9 cellular contexts compared by ENCODE assay signal in the genomic region with DNA sequence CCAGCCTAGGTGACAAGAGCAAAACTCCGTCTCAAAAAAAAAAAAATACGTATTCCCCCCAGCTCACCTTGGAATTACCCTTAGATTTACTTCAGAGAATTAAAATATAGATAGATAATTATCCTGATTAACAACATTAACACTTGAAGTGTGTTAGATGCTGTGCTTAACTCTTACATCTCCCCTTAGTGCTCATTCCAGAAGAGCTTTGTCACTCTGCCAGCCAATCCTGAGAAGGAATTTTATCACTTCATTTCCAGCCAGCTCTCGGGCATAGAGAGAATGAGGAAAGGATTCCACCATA. TPM values are rescaled to one million over a fixed set of nuclear protein-coding genes. Genes with fewer than 3 reads are reported as not detected.
DNase-seq lines count a peak whose midpoint lies in the region; ATAC-seq and TF ChIP-seq lines count a peak whose summit lies in the region.
"Had no signal": no experiment of that assay in that cellular context is flagged by ENCODE, and none has a peak within 500 bp of the region (broad histone marks: within the 10 kb centered on the region; RNA-seq: fewer than 3 reads in every experiment).

No MANE protein-coding gene starts in this region.

- H3K36me3 ChIP-seq in heart right ventricle (peaks cover 0 to 23% (median 12%) of the 10 kb centered on the region in 9 donors), mesendoderm (ENCODE audit: control insufficient read depth, insufficient read depth, low read length) (peaks cover 5% of the 10 kb centered on the region), urinary bladder (ENCODE audit: insufficient read depth) (no peaks in the 10 kb centered on the region)

- H3K9me3 Mint-ChIP-seq in endothelial cell (ENCODE audit: unreplicated experiment): no peaks in the 10 kb centered on the region

- H3K27ac ChIP-seq in heart right ventricle (peak overlapping the region; percentile 89 to 100 (median 96)), mesendoderm (ENCODE audit: low read depth, low read length) (peak overlapping the region; percentile 96), urinary bladder (ENCODE audit: low read depth) (peak overlapping the region; percentile 72)

- H3K27me3 ChIP-seq in heart right ventricle (no peaks in the 10 kb centered on the region), mesendoderm (ENCODE audit: insufficient read depth, low read length, poor library complexity) (no peaks in the 10 kb centered on the region)

- H2BK120ac ChIP-seq in mesendoderm (ENCODE audit: low read depth, low read length): peak overlapping the region; percentile 40

- peaks cover 35% of the 10 kb centered on the region for H3K36me3 Mint-ChIP-seq in endothelial cell (ENCODE audit: low read depth, unreplicated experiment)

- H3K79me2 ChIP-seq in mesendoderm (ENCODE audit: control insufficient read depth, insufficient read depth, low read length): peaks cover 57% of the 10 kb centered on the region

- 47 to 54% methylated on average over 3 of the region's 3 CpGs for WGBS in heart right ventricle, 2 donors
- no CpG with 5 or more reads among the region's 3 CpGs for WGBS in mesendoderm (ENCODE audit: extremely low coverage, insufficient coverage, low lambda C conversion rate)
- 42% methylated on average over 3 of the region's 3 CpGs for WGBS in urinary bladder

- intact Hi-C loops in heart right ventricle (cut with DNase I) (loop anchor here in 4 of 10 donors (5.0 to 10.0 kb wide), 4 partner anchors 45 to 90 kb away; a partner anchor contains a TSS), cardiac septum (cut with DNase I) (loop anchor here (2.0 kb wide), 1 partner anchor 45 kb away; no protein-coding TSS in a partner anchor)

- H3K9me3 ChIP-seq in heart right ventricle: no peaks in the 10 kb centered on the region

- peaks cover 47% of the 10 kb centered on the region for H3K4me1 Mint-ChIP-seq in endothelial cell (ENCODE audit: unreplicated experiment)

- H3K23ac ChIP-seq in mesendoderm (ENCODE audit: low read length): no peak overlapping the region

- TF ChIP-seq CTCF in heart right ventricle (IDR thresholded peaks at IDR 0.05) (no peak), cardiac fibroblast (IDR thresholded peaks at IDR 0.05; ENCODE audit: low read depth, low read length) (no peak), endothelial cell (IDR thresholded peaks at IDR 0.05; ENCODE audit: unreplicated experiment) (no peak)

- H4K5ac ChIP-seq in mesendoderm (ENCODE audit: low read length): no peak overlapping the region

- peak overlapping the region; percentile 37 for H3K4me2 ChIP-seq in mesendoderm (ENCODE audit: low read length)

- H3K4me3 ChIP-seq in heart right ventricle (peak overlapping the region in 8 of 10 donors; percentile 10 to 89 (median 67)), cardiac fibroblast (replicated peaks in 1 of 2; ENCODE audit: low read depth in 2 of 2, low read length in 2 of 2) (peak overlapping the region; percentile 61 to 73), mesendoderm (ENCODE audit: low read length) (no peak overlapping the region), urinary bladder (ENCODE audit: low read depth, low read length) (no peak overlapping the region)

- H3K9ac ChIP-seq in mesendoderm (ENCODE audit: low read length): peak overlapping the region; percentile 69

- H3K4me3 Mint-ChIP-seq in endothelial cell (ENCODE audit: unreplicated experiment): no peak overlapping the region

- H3K79me1 ChIP-seq in mesendoderm (ENCODE audit: low read length): peaks cover 19% of the 10 kb centered on the region

- peak overlapping the region; percentile 29 for H3K4ac ChIP-seq in mesendoderm (ENCODE audit: low read depth, low read length)

- H3K27me3 Mint-ChIP-seq in endothelial cell (ENCODE audit: unreplicated experiment): peaks cover 35% of the 10 kb centered on the region

- DNase-seq in heart right ventricle: no peak
- no peak for DNase-seq in cardiac septum (ENCODE audit: low spot score)
- no peak for DNase-seq in cardiac fibroblast (ENCODE audit: low read depth in 2 of 2)
- DNase-seq in mesendoderm: no peak
- no peak for DNase-seq in endothelial cell (ENCODE audit: low spot score)
- DNase-seq: DMS 273 treated with DMSO at 0.1 percent for 48 hours had no signal

- H3K4me1 ChIP-seq in heart right ventricle (peaks cover 25 to 81% (median 68%) of the 10 kb centered on the region in 9 donors), mesendoderm (ENCODE audit: control insufficient read depth, low read depth, low read length) (peaks cover 11% of the 10 kb centered on the region), urinary bladder (ENCODE audit: insufficient read depth) (no peaks in the 10 kb centered on the region)

- no peak overlapping the region for H4K8ac ChIP-seq in mesendoderm (ENCODE audit: low read depth, low read length)

- H2AK5ac ChIP-seq in mesendoderm (ENCODE audit: low read length): no peak overlapping the region

- no peak for ATAC-seq in heart right ventricle
- ATAC-seq in HG02571 (IDR thresholded peaks at IDR 0.05; ENCODE audit: unreplicated experiment): no peak
- ATAC-seq in GM18909 (IDR thresholded peaks at IDR 0.05; ENCODE audit: poor library complexity, unreplicated experiment): no peak

- peak overlapping the region; percentile 96 for H3K56ac ChIP-seq in mesendoderm (ENCODE audit: low read length)

- H2BK15ac ChIP-seq in mesendoderm (replicated peaks; ENCODE audit: low read depth): no peak overlapping the region

- no peak overlapping the region for H3K27ac Mint-ChIP-seq in endothelial cell (ENCODE audit: unreplicated experiment)

- H3K18ac ChIP-seq in mesendoderm (ENCODE audit: low read length): peak overlapping the region; percentile 81

- H2BK5ac ChIP-seq in mesendoderm (ENCODE audit: low read length): peak overlapping the region; percentile 91

RNA-seq across cellular contexts. Expression of a gene that starts 1.6 kb away (rescaled TPM):
- total RNA-seq in heart right ventricle (10 to 100 TPM; 42.6 to 95.7 (median 57.8) TPM), cardiac septum (70.5 TPM), urinary bladder (61.2 TPM), endothelial cell (ENCODE audit: unreplicated experiment) (915 TPM)
- polyA plus RNA-seq in heart right ventricle (10 to 100 TPM; 35.6 to 58.3 TPM), urinary bladder (110 TPM)
- polyA plus RNA-seq in mesendoderm (2013, experiment 1 of 2): 191 TPM
- 190 TPM for polyA plus RNA-seq in mesendoderm (2013, experiment 2 of 2)

RNA-seq across cellular contexts. Expression of a gene that starts 2.3 kb away (rescaled TPM):
- total RNA-seq in heart right ventricle (10 to 100 TPM; 10.9 to 30.9 (median 17.5) TPM), cardiac septum (16.0 TPM), urinary bladder (38.4 TPM), endothelial cell (ENCODE audit: unreplicated experiment) (48.3 TPM)
- polyA plus RNA-seq in heart right ventricle (10 to 100 TPM in 1 of 2 donors, 1 to 10 TPM in 1; 4.6 to 36.7 TPM), urinary bladder (54.9 TPM)
- polyA plus RNA-seq in mesendoderm (2013, experiment 1 of 2): 618 TPM
- polyA plus RNA-seq in mesendoderm (2013, experiment 2 of 2): 617 TPM

RNA-seq across cellular contexts. Expression of a gene that starts 10.6 kb away (rescaled TPM):
- 10 to 100 TPM in 9 of 10 donors, 1 to 10 TPM in 1; 8.8 to 18.0 (median 13.9) TPM for total RNA-seq in heart right ventricle
- 10 to 100 TPM; 11.9 to 12.1 TPM for polyA plus RNA-seq in heart right ventricle
- 16.9 TPM for total RNA-seq in cardiac septum
- 20.1 TPM for polyA plus RNA-seq in mesendoderm (2013, experiment 1 of 2)
- polyA plus RNA-seq in mesendoderm (2013, experiment 2 of 2): 18.8 TPM
- total RNA-seq in urinary bladder: 10.8 TPM
- polyA plus RNA-seq in urinary bladder: 29.2 TPM
- 49.8 TPM for total RNA-seq in endothelial cell (ENCODE audit: unreplicated experiment)

RNA-seq across cellular contexts. Expression of a gene that starts 11.0 kb away (rescaled TPM):
- total RNA-seq in heart right ventricle (10 to 100 TPM; 20.1 to 36.8 (median 24.1) TPM), cardiac septum (22.2 TPM), urinary bladder (10.5 TPM), endothelial cell (ENCODE audit: unreplicated experiment) (35.9 TPM)
- polyA plus RNA-seq in heart right ventricle (10 to 100 TPM; 25.1 to 41.6 TPM), urinary bladder (27.9 TPM)
- polyA plus RNA-seq in mesendoderm (2013, experiment 1 of 2): 74.3 TPM
- 74.9 TPM for polyA plus RNA-seq in mesendoderm (2013, experiment 2 of 2)

RNA-seq across cellular contexts. Expression of a gene that starts 16.3 kb away (rescaled TPM):
- total RNA-seq in heart right ventricle (10 to 100 TPM; 38.3 to 75.0 (median 48.8) TPM), cardiac septum (49.1 TPM), urinary bladder (74.0 TPM), endothelial cell (ENCODE audit: unreplicated experiment) (82.1 TPM)
- polyA plus RNA-seq in heart right ventricle (10 to 100 TPM; 25.4 to 33.0 TPM), urinary bladder (206 TPM)
- polyA plus RNA-seq in mesendoderm (2013, experiment 1 of 2): 6.7 TPM
- polyA plus RNA-seq in mesendoderm (2013, experiment 2 of 2): 6.1 TPM

Comparison
In these comparisons a context has a peak if more than half of its experiments do, and no peak if none do; other contexts are left out.
1. H3K4me3 ChIP-seq: peak in heart right ventricle (8 of 10) and cardiac fibroblast (2 of 2); none in mesendoderm (single experiment) and urinary bladder (single experiment).
2. Peak in every context shown above with its lines, with median percentiles within 50 percentile points of each other: H3K27ac ChIP-seq.